Comparison of ENCODE assay signal across 1 cellular context in genomic region chr16:27434141-27435051, GRCh38.
A peak's percentile ranks its signal among the peaks of the same experiment; 100 is the strongest.
TF ChIP-seq lines count a peak whose summit lies in the region.

No MANE protein-coding gene starts in this region.

TF ChIP-seq in K562, 482 proteins besides CTCF, POLR2A, EP300 and RAD21 (continued from another document):
- TF ChIP-seq ATF6 (CRISPR knock-in tag; IDR thresholded peaks at IDR 0.05): no peak
- TF ChIP-seq RFX7 (CRISPR knock-in tag; IDR thresholded peaks at IDR 0.05): no peak
- TF ChIP-seq PTRF (tag; IDR thresholded peaks at IDR 0.05): no peak
- TF ChIP-seq HDAC2 (IDR thresholded peaks at IDR 0.05): peak; percentile 82; the same call in 1 of the 2 replicates
- TF ChIP-seq KDM1A (IDR thresholded peaks at IDR 0.05): peak in 1 of 2 experiments; percentile 76; a peak in 1 of 4 replicates
- no peak for TF ChIP-seq TOE1 (IDR thresholded peaks at IDR 0.05; ENCODE audit: borderline replicate concordance)
- TF ChIP-seq TOE1 (CRISPR knock-in tag; IDR thresholded peaks at IDR 0.05; ENCODE audit: borderline replicate concordance, low read depth): no peak
- peak; percentile 72 for TF ChIP-seq CHD4 (IDR thresholded peaks at IDR 0.05; ENCODE audit: insufficient read depth, insufficient replicate concordance, low read depth, low read length, poor library complexity, severe bottlenecking)
- no peak for TF ChIP-seq TSC22D4 (tag; IDR thresholded peaks at IDR 0.05)
- TF ChIP-seq ZBTB7A (IDR thresholded peaks at IDR 0.05; ENCODE audit: borderline replicate concordance, control insufficient read depth, low read depth, low read length): no peak
- TF ChIP-seq YY1 (IDR thresholded peaks at IDR 0.05; ENCODE audit: borderline replicate concordance in 1 of 3, control insufficient read depth in 1 of 3, extremely low read depth in 1 of 3, insufficient read depth in 3 of 3, insufficient read length in 1 of 3, insufficient replicate concordance in 2 of 3, low read depth in 1 of 3, low read length in 2 of 3): no peak
- TF ChIP-seq E2F4 (CRISPR knock-in tag; IDR thresholded peaks at IDR 0.05; ENCODE audit: low read depth): no peak
- no peak for TF ChIP-seq ZBTB33 (CRISPR knock-in tag; IDR thresholded peaks at IDR 0.05)
- peak; percentile 86 for TF ChIP-seq ZFP36 (IDR thresholded peaks at IDR 0.05; ENCODE audit: low read depth, low read length, partially characterized antibody)
- peak; percentile 91 for TF ChIP-seq BCOR (IDR thresholded peaks at IDR 0.05)
- no peak for TF ChIP-seq SMARCE1 (IDR thresholded peaks at IDR 0.05)
- no peak for TF ChIP-seq MAX (CRISPR knock-in tag; IDR thresholded peaks at IDR 0.05)
- TF ChIP-seq MEF2D (tag; conservative IDR thresholded peaks at IDR 0.05; ENCODE audit: low read depth): no peak
- no peak for TF ChIP-seq ZNF239 (CRISPR knock-in tag; IDR thresholded peaks at IDR 0.05)
- TF ChIP-seq ESRRA (IDR thresholded peaks at IDR 0.05; ENCODE audit: borderline replicate concordance, low read depth): 0 out of 2 replicates have a peak, but pooled peaks have one; percentile 28
- no peak for TF ChIP-seq FOXA1 (IDR thresholded peaks at IDR 0.05; ENCODE audit: borderline replicate concordance)
- TF ChIP-seq MAFK (IDR thresholded peaks at IDR 0.05; ENCODE audit: low read length): no peak
- TF ChIP-seq RCOR1 (IDR thresholded peaks at IDR 0.05; ENCODE audit: borderline replicate concordance in 1 of 2, low read depth in 2 of 2, low read length in 2 of 2): peak in 1 of 2 experiments; percentile 86; a peak in 2 of 4 replicates
- TF ChIP-seq SMAD4 (CRISPR knock-in tag; conservative IDR thresholded peaks at IDR 0.05): no peak
- no peak for TF ChIP-seq CGGBP1 (CRISPR knock-in tag; IDR thresholded peaks at IDR 0.05)
- no peak for TF ChIP-seq SMARCB1 (IDR thresholded peaks at IDR 0.05; ENCODE audit: insufficient read length, low read depth)
- TF ChIP-seq RBM25 (IDR thresholded peaks at IDR 0.05; ENCODE audit: low read depth, low read length, severe bottlenecking): peak; percentile 96
- TF ChIP-seq ZNF24 (IDR thresholded peaks at IDR 0.05): 0 out of 2 replicates have a peak, but pooled peaks have one; percentile 10
- TF ChIP-seq HES1 (IDR thresholded peaks at IDR 0.05; ENCODE audit: low read depth): no peak
- peak; percentile 80 for TF ChIP-seq CBX1 (IDR thresholded peaks at IDR 0.05; ENCODE audit: low read depth)
- no peak for TF ChIP-seq SREBF1 (IDR thresholded peaks at IDR 0.05; ENCODE audit: borderline replicate concordance, low read depth, low read length)
- 0 out of 2 replicates have a peak, but pooled peaks have one; percentile 57 for TF ChIP-seq PTBP1 (IDR thresholded peaks at IDR 0.05; ENCODE audit: low read depth, low read length)
- TF ChIP-seq SMARCC2 (IDR thresholded peaks at IDR 0.05; ENCODE audit: low read depth): no peak
- TF ChIP-seq ZNF445 (CRISPR knock-in tag; IDR thresholded peaks at IDR 0.05; ENCODE audit: low read depth): no peak
- no peak for TF ChIP-seq TAF15 (IDR thresholded peaks at IDR 0.05; ENCODE audit: low read depth, low read length)
- TF ChIP-seq E2F8 (IDR thresholded peaks at IDR 0.05; ENCODE audit: low read depth, partially characterized antibody): no peak
- TF ChIP-seq KAT7 (CRISPR knock-in tag; IDR thresholded peaks at IDR 0.05; ENCODE audit: borderline replicate concordance): no peak
- peak; percentile 68 for TF ChIP-seq ADNP (tag; IDR thresholded peaks at IDR 0.05)
- no peak for TF ChIP-seq NR1H2 (CRISPR knock-in tag; IDR thresholded peaks at IDR 0.05)
- TF ChIP-seq ZNF395 (CRISPR knock-in tag; IDR thresholded peaks at IDR 0.05): no peak
